In genomic region chr7:17608114-17608833, GRCh38 we compare ENCODE assay signal across 20 cellular contexts.
DNase-seq lines count a peak whose midpoint lies in the region; ATAC-seq and TF ChIP-seq lines count a peak whose summit lies in the region.
"Had no signal": no experiment of that assay in that cellular context is flagged by ENCODE, and none has a peak within 500 bp of the region (broad histone marks: within the 10 kb centered on the region; RNA-seq: fewer than 3 reads in every experiment).

No MANE protein-coding gene starts in this region.

- peaks cover 8% of the 10 kb centered on the region; the same call in 1 of the 2 replicates for H3K9me3 ChIP-seq in Caco-2
- no peaks in the 10 kb centered on the region for H3K9me3 ChIP-seq in upper lobe of right lung
- H3K9me3 ChIP-seq: Peyer's patch had no signal

- peaks cover 8% of the 10 kb centered on the region for H3K4me1 Mint-ChIP-seq in Caco-2 (ENCODE audit: low read depth, unreplicated experiment)
- H3K4me1 Mint-ChIP-seq: activated CD4-positive, alpha-beta T cell treated with anti-CD3 and anti-CD28 coated beads, Interleukin-2, amount 10 ng/mL, durations not matched to agents 7 days and 5 days; H9; natural killer cell had no signal

- no peaks in the 10 kb centered on the region for H3K27me3 ChIP-seq in Caco-2 (replicated peaks; ENCODE audit: control insufficient read depth, insufficient read depth, low read length)
- no peaks in the 10 kb centered on the region for H3K27me3 ChIP-seq in upper lobe of right lung
- H3K27me3 ChIP-seq: Peyer's patch had no signal

- no peaks in the 10 kb centered on the region for H3K36me3 ChIP-seq in Caco-2 (ENCODE audit: control insufficient read depth, insufficient read depth, low read length)
- H3K36me3 ChIP-seq in upper lobe of right lung: no peaks in the 10 kb centered on the region
- H3K36me3 ChIP-seq: Peyer's patch had no signal

- H3K27ac Mint-ChIP-seq in Caco-2 (ENCODE audit: unreplicated experiment): peak overlapping the region; percentile 44
- H3K27ac Mint-ChIP-seq: activated CD4-positive, alpha-beta T cell treated with anti-CD3 and anti-CD28 coated beads, Interleukin-2, amount 10 ng/mL, durations not matched to agents 7 days and 5 days; H9; natural killer cell had no signal

- ATAC-seq in upper lobe of right lung (no peak), GM19328 (IDR thresholded peaks at IDR 0.05; ENCODE audit: unreplicated experiment) (no peak)
- ATAC-seq: left cardiac atrium, natural killer cell had no signal

- peaks cover 6% of the 10 kb centered on the region for H3K36me3 Mint-ChIP-seq in Caco-2 (ENCODE audit: insufficient read depth, unreplicated experiment)
- H3K36me3 Mint-ChIP-seq: natural killer cell had no signal

- H3K27ac ChIP-seq in upper lobe of right lung: no peak overlapping the region
- H3K27ac ChIP-seq: Peyer's patch had no signal

- DNase-seq in Caco-2 (peak in 1 of 2 experiments; percentile 13), M059J (ENCODE audit: low read depth) (peak; percentile 88), amniotic epithelial cell (ENCODE audit: low read depth) (peak; percentile 77), iris pigment epithelial cell (ENCODE audit: low read depth) (peak; percentile 66), NCI-H446 treated with DMSO at 0.1 percent for 48 hours (lab: John Stamatoyannopoulos, UW) (no peak), upper lobe of right lung (no peak), AG20443 (ENCODE audit: low spot score) (no peak)
- DNase-seq: activated CD4-positive, alpha-beta T cell treated with anti-CD3 and anti-CD28 coated beads, Interleukin-2, amount 10 ng/mL, durations not matched to agents 7 days and 5 days; activated T-cell treated with anti-CD3 and anti-CD28 coated beads, Interleukin-2, amount 50 U/mL, for 48 hours; anterior cingulate cortex; C1 segment of cervical spinal cord; effector memory CD4-positive, alpha-beta T cell; H9; left cardiac atrium; natural killer cell; NCI-H1092; NCI-H446; Peyer's patch; stimulated activated naive CD4-positive, alpha-beta T cell had no signal

- POLR2A ChIA-PET in Caco-2 (lab: Charles Lee): no interaction called here

- no TSS peak for BruUV-seq in Caco-2 (replicated peaks; lab: Mats Ljungman, UMichigan)

- H3K27me3 Mint-ChIP-seq in Caco-2 (ENCODE audit: insufficient read depth, unreplicated experiment): no peaks in the 10 kb centered on the region
- H3K27me3 Mint-ChIP-seq: activated CD4-positive, alpha-beta T cell treated with anti-CD3 and anti-CD28 coated beads, Interleukin-2, amount 10 ng/mL, durations not matched to agents 7 days and 5 days had no signal

- H3K4me3 Mint-ChIP-seq in Caco-2 (ENCODE audit: unreplicated experiment): no peak overlapping the region
- H3K4me3 Mint-ChIP-seq: activated CD4-positive, alpha-beta T cell treated with anti-CD3 and anti-CD28 coated beads, Interleukin-2, amount 10 ng/mL, durations not matched to agents 7 days and 5 days; H9; natural killer cell had no signal

- no peak overlapping the region for H3K4me3 ChIP-seq in Caco-2 (ENCODE audit: low read depth, low read length)
- no peak overlapping the region for H3K4me3 ChIP-seq in upper lobe of right lung
- H3K4me3 ChIP-seq: Peyer's patch had no signal

- TF ChIP-seq CTCF in Caco-2 (IDR thresholded peaks at IDR 0.05; ENCODE audit: insufficient read depth in 1 of 2, low read depth in 1 of 2, low read length in 1 of 2, severe bottlenecking in 1 of 2, unreplicated experiment in 1 of 2): no peak
- TF ChIP-seq CTCF in upper lobe of right lung (IDR thresholded peaks at IDR 0.05): no peak

- peaks cover 32% of the 10 kb centered on the region for H3K9me3 Mint-ChIP-seq in Caco-2 (ENCODE audit: unreplicated experiment)
- H3K9me3 Mint-ChIP-seq: activated CD4-positive, alpha-beta T cell treated with anti-CD3 and anti-CD28 coated beads, Interleukin-2, amount 10 ng/mL, durations not matched to agents 7 days and 5 days had no signal

- H3K4me1 ChIP-seq in Caco-2 (peaks cover 10% of the 10 kb centered on the region), upper lobe of right lung (no peaks in the 10 kb centered on the region)
- H3K4me1 ChIP-seq: Peyer's patch had no signal

- CTCF ChIA-PET in Caco-2 (lab: Charles Lee): no interaction called here

- intact Hi-C loops in Caco-2 (cut with micrococcal nuclease; ENCODE audit: unreplicated experiment): no loop called here
- intact Hi-C loops in upper lobe of right lung (cut with DNase I): loop anchor here (5.0 kb wide), 1 partner anchor 114 kb away; no protein-coding TSS in a partner anchor

Comparison
In these comparisons a context has a peak if more than half of its experiments do, and no peak if none do; other contexts are left out.
1. DNase-seq: peak in M059J (single experiment), amniotic epithelial cell (single experiment) and iris pigment epithelial cell (single experiment); none in NCI-H446 treated with DMSO at 0.1 percent for 48 hours (single experiment), upper lobe of right lung (single experiment) and AG20443 (single experiment).